In the genomic region with DNA sequence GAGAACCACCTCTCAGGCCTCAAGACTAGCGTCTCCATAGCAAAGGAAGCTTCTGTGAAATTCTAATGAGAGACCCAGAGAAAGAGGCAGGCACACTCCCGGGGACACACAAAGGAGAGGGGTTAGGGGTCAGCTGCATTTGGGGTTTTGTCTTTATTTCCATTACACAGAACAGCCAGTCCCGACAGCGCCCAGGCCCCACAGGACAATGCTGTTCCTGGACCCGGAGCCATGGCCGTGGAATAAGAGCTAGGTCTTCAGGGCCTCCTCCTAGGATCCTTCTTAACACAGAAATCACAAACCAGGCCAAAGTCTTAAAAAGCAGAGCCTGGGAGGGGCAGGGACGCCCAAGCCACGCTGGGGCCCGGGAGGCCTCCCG, we compare ENCODE assay signal across 8 cellular contexts. TPM values are rescaled to one million over a fixed set of nuclear protein-coding genes. Genes with fewer than 3 reads are reported as not detected.
A peak's percentile ranks its signal among the peaks of the same experiment; 100 is the strongest.
DNase-seq lines count a peak whose midpoint lies in the region; ATAC-seq and TF ChIP-seq lines count a peak whose summit lies in the region.

No MANE protein-coding gene starts in this region.

- BruUV-seq in Panc1 (replicated peaks; lab: Mats Ljungman, UMichigan) = no TSS peak

- H3K9me3 Mint-ChIP-seq in CD8-positive, alpha-beta T cell = no peaks in the 10 kb centered on the region

- H3K27ac ChIP-seq in CD8-positive, alpha-beta T cell (ENCODE audit: low read depth, low read length) = no peak overlapping the region
- H3K27ac ChIP-seq in Panc1 (ENCODE audit: low read length) (0 out of 2 replicates have a peak overlapping the region, but pooled peaks have one; percentile 18), fibroblast of lung (ENCODE audit: insufficient read depth, low read length) (peak overlapping the region; percentile 38), parathyroid adenoma (peak overlapping the region; percentile 73)

- H2AFZ ChIP-seq in fibroblast of lung (ENCODE audit: low read length) = peak overlapping the region; percentile 78
- H2AFZ ChIP-seq in parathyroid adenoma = peak overlapping the region; percentile 100

- peak overlapping the region; percentile 50 for H3K9ac ChIP-seq in fibroblast of lung (ENCODE audit: insufficient read depth, low read length)
- H3K9ac ChIP-seq in parathyroid adenoma = no peak overlapping the region

- no peak for ATAC-seq in CD8-positive, alpha-beta T cell
- ATAC-seq in Panc1 (no peak), mucosa of descending colon (no peak)
- ATAC-seq in activated CD4-positive, CD25-positive, alpha-beta regulatory T cell treated with anti-CD3 and anti-CD28 coated beads, Interleukin-2, amount 50 U/mL, for 24 hours = no peak

- peaks cover 4% of the 10 kb centered on the region for H3K4me1 Mint-ChIP-seq in CD8-positive, alpha-beta T cell (ENCODE audit: low read depth)

- H3K4me2 ChIP-seq in fibroblast of lung (ENCODE audit: extremely low read depth, insufficient read depth, low read length) = peak overlapping the region; percentile 78
- H3K4me2 ChIP-seq in parathyroid adenoma (ENCODE audit: low read length) = peak overlapping the region; percentile 77

- peak overlapping the region; percentile 53 for H3K4me3 ChIP-seq in CD8-positive, alpha-beta T cell (ENCODE audit: low read depth, low read length)
- peak overlapping the region; percentile 24 to 53 for H3K4me3 ChIP-seq in Panc1 (ENCODE audit: low read depth in 2 of 2, low read length in 2 of 2)
- peak overlapping the region in 3 of 4 experiments; percentile 17 to 49 (median 25) for H3K4me3 ChIP-seq in fibroblast of lung (replicated peaks in 1 of 4; ENCODE audit: control extremely low read depth in 1 of 4, insufficient read depth in 1 of 4, low read depth in 3 of 4, low read length in 4 of 4)
- H3K4me3 ChIP-seq in parathyroid adenoma (ENCODE audit: low read depth, low read length) = peak overlapping the region; percentile 35
- no peak overlapping the region for H3K4me3 ChIP-seq in mucosa of descending colon

- peaks cover 6% of the 10 kb centered on the region for H3K4me1 ChIP-seq in CD8-positive, alpha-beta T cell (ENCODE audit: insufficient read depth, low read length)
- H3K4me1 ChIP-seq in Panc1 (ENCODE audit: control insufficient read depth, insufficient read depth, low read length) (peaks cover 3% of the 10 kb centered on the region; the same call in 1 of the 2 replicates), fibroblast of lung (ENCODE audit: control insufficient read depth, extremely low read depth, insufficient read depth, low read length) (peaks cover 5% of the 10 kb centered on the region), parathyroid adenoma (peaks cover 11% of the 10 kb centered on the region), mucosa of descending colon (ENCODE audit: low read depth) (peaks cover 11% of the 10 kb centered on the region)

- peaks cover 20% of the 10 kb centered on the region for H3K27me3 Mint-ChIP-seq in CD8-positive, alpha-beta T cell (ENCODE audit: low read depth)

- CTCF ChIA-PET in CD8-positive, alpha-beta T cell (lab: Charles Lee) = interaction anchor here (2.5 kb wide), 1 partner anchor 41 kb away, joined by 7 read pairs; no protein-coding TSS in a partner anchor
- CTCF ChIA-PET in Panc1 (lab: Charles Lee) = no interaction called here

- no peak for DNase-seq in CD8-positive, alpha-beta T cell
- DNase-seq in Panc1 (ENCODE audit: low read depth, low spot score) = no peak
- DNase-seq in fibroblast of lung (ENCODE audit: low read depth in 2 of 2) = no peak
- DNase-seq in GM19238 (ENCODE audit: insufficient read length, low spot score) = no peak
- no peak for DNase-seq in mucosa of descending colon
- no peak for DNase-seq in kidney glomerular epithelial cell (lab: John Stamatoyannopoulos, UW)

- in situ Hi-C loops in Panc1 (cut with HindIII; ENCODE audit: low pct_unique_long_range_greater_than_20kb, low sequenced_read_pairs) = no loop called here

- no peaks in the 10 kb centered on the region for H3K79me2 ChIP-seq in fibroblast of lung (ENCODE audit: control insufficient read depth, insufficient read depth, low read length)
- H3K79me2 ChIP-seq in parathyroid adenoma = no peaks in the 10 kb centered on the region

- no peaks in the 10 kb centered on the region for H3K9me3 ChIP-seq in CD8-positive, alpha-beta T cell (ENCODE audit: low read length)
- no peaks in the 10 kb centered on the region for H3K9me3 ChIP-seq in Panc1 (ENCODE audit: control insufficient read depth, insufficient read depth, low read depth, low read length)
- no peaks in the 10 kb centered on the region for H3K9me3 ChIP-seq in fibroblast of lung (ENCODE audit: control insufficient read depth, insufficient read depth, low read depth, low read length)
- no peaks in the 10 kb centered on the region for H3K9me3 ChIP-seq in parathyroid adenoma (ENCODE audit: control insufficient read depth, low read length)
- H3K9me3 ChIP-seq in mucosa of descending colon = no peaks in the 10 kb centered on the region

- intact Hi-C loops in CD8-positive, alpha-beta T cell (cut with DNase I, micrococcal nuclease) = no loop called here
- intact Hi-C loops in Panc1 (cut with micrococcal nuclease; ENCODE audit: unreplicated experiment) = no loop called here
- intact Hi-C loops in mucosa of descending colon (cut with DNase I, micrococcal nuclease) = no loop called here

- H3K27ac Mint-ChIP-seq in CD8-positive, alpha-beta T cell = no peak overlapping the region

- no peak for TF ChIP-seq CTCF in CD8-positive, alpha-beta T cell (IDR thresholded peaks at IDR 0.05)
- TF ChIP-seq CTCF in Panc1 (IDR thresholded peaks at IDR 0.05) = no peak
- TF ChIP-seq CTCF in fibroblast of lung (conservative IDR thresholded peaks at IDR 0.05 in 1 of 2, IDR thresholded peaks at IDR 0.05 in 1 of 2; ENCODE audit: low read depth in 1 of 2, low read length in 2 of 2) = no peak
- TF ChIP-seq CTCF in parathyroid adenoma (IDR thresholded peaks at IDR 0.05) = no peak
- no peak for TF ChIP-seq CTCF in mucosa of descending colon (IDR thresholded peaks at IDR 0.05)

- H3K4me3 Mint-ChIP-seq in CD8-positive, alpha-beta T cell = peak overlapping the region; percentile 65

- no peaks in the 10 kb centered on the region for H4K20me1 ChIP-seq in fibroblast of lung (ENCODE audit: control insufficient read depth, extremely low read depth, insufficient read depth, low read length)

- POLR2A ChIA-PET in CD8-positive, alpha-beta T cell (lab: Charles Lee) = interaction anchor here (0.7 kb wide), 1 partner anchor 298 kb away, joined by 3 read pairs; the partner anchor contains the start of gene PEPD
- POLR2A ChIA-PET in Panc1 (lab: Charles Lee) = no interaction called here

- H3K36me3 Mint-ChIP-seq in CD8-positive, alpha-beta T cell = no peaks in the 10 kb centered on the region

- no peaks in the 10 kb centered on the region for H3K36me3 ChIP-seq in CD8-positive, alpha-beta T cell (ENCODE audit: insufficient read depth, low read length)
- H3K36me3 ChIP-seq in Panc1 (ENCODE audit: control insufficient read depth, insufficient read depth, low read length) = no peaks in the 10 kb centered on the region
- H3K36me3 ChIP-seq in fibroblast of lung (ENCODE audit: control insufficient read depth, insufficient read depth, low read length) = no peaks in the 10 kb centered on the region
- no peaks in the 10 kb centered on the region for H3K36me3 ChIP-seq in parathyroid adenoma (ENCODE audit: control insufficient read depth, insufficient read depth, low read length)
- no peaks in the 10 kb centered on the region for H3K36me3 ChIP-seq in mucosa of descending colon (ENCODE audit: low read depth)

- H3K27me3 ChIP-seq in CD8-positive, alpha-beta T cell (ENCODE audit: insufficient read depth, low read length) = no peaks in the 10 kb centered on the region
- H3K27me3 ChIP-seq in Panc1 (ENCODE audit: control insufficient read depth, insufficient read depth, low read length) = no peaks in the 10 kb centered on the region
- H3K27me3 ChIP-seq in fibroblast of lung (ENCODE audit: control insufficient read depth, insufficient read depth, low read length) = no peaks in the 10 kb centered on the region
- H3K27me3 ChIP-seq in parathyroid adenoma (ENCODE audit: control insufficient read depth, insufficient read depth, low read length) = no peaks in the 10 kb centered on the region

RNA-seq across cellular contexts. Expression of gene KCTD15, which starts 22.8 kb away (rescaled TPM):
- under 1 TPM; 0.14 to 0.27 TPM for total RNA-seq in CD8-positive, alpha-beta T cell
- total RNA-seq in Panc1 (2021; ENCODE audit: unreplicated experiment) (27.8 TPM), fibroblast of lung (9.7 and 26.5 TPM in 2 replicates), mucosa of descending colon (10 to 100 TPM in 2 of 3 donors, 1 to 10 TPM in 1; 8.0 to 42.3 (median 10.1) TPM)
- 46.7 TPM for polyA plus RNA-seq in Panc1 (2012; ENCODE audit: insufficient read length)
- polyA plus RNA-seq in fibroblast of lung = 3.3 and 6.3 TPM in 2 replicates
- 3.7 and 9.4 TPM in 2 replicates for polyA plus RNA-seq in fibroblast of lung (2012)
- 3.8 and 6.2 TPM in 2 replicates for polyA minus RNA-seq in fibroblast of lung (ENCODE audit: low replicate concordance)
